ENCODE assay signal across 18 cellular contexts in the genomic region with DNA sequence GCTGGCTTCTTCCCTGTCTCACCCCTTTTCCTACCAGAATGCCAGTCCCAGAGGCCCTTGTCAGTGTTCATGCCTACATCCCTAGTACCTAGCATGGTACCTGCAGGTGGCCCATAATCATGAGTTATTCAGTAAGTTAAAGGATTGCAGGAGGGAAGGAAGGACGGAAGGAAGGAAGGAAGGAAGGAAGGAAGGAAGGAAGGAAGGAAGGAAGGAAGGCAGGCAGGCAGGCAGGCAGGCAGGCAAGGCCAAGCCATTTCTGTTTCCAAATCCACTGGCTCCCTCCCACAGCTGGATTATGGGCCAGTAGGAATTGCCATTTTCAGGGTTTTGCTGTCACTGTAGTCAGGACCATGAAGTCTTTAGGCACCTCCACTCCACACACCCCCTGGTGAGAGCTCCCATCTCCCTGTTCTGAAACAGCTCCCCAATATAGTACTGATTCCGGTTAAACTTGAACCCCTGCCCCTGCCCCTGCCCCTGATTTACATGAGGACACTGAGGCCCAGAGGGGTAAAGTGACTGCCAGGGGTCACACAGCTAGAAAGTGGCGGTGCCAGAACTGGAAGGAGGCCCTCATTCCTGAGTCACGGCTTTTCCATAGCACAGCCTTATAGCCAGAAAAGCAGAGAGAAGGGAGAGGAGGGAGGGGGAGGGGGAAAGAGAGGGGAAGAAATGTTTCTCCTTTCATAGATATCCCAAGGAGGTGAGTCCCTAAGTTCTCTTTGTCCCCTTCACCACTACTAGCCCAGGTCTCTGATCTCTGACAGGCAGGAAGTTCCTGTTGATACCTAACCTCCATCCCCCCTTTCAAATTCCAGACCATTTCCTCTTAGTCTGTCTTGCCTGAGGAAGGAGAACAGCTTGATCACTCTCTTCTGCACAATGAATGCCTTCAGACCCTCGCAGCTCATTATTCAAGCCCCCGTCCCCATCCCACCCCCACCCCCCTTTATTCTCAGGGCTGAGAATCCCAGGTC. TPM values are rescaled to one million over a fixed set of nuclear protein-coding genes. Genes with fewer than 3 reads are reported as not detected.
"Had no signal": no experiment of that assay in that cellular context is flagged by ENCODE, and none has a peak within 500 bp of the region (broad histone marks: within the 10 kb centered on the region; RNA-seq: fewer than 3 reads in every experiment).

No MANE protein-coding gene starts in this region.

- H3K27me3 ChIP-seq: adrenal gland had no signal

- H3K9me3 Mint-ChIP-seq: activated naive CD4-positive, alpha-beta T cell treated with anti-CD3 and anti-CD28 coated beads, Interleukin-2, amount 50 U/mL, for 72 hours; activated T-cell treated with anti-CD3 and anti-CD28 coated beads, Interleukin-2, amount 50 U/mL, for 72 hours had no signal

- H3K27ac Mint-ChIP-seq: activated naive CD4-positive, alpha-beta T cell treated with anti-CD3 and anti-CD28 coated beads, Interleukin-2, amount 50 U/mL, for 72 hours; activated T-cell treated with anti-CD3 and anti-CD28 coated beads, Interleukin-2, amount 50 U/mL, for 72 hours had no signal

- H3K9me3 ChIP-seq: adrenal gland, neutrophil, tibial nerve had no signal

- H3K36me3 ChIP-seq: adrenal gland, cardiac muscle cell, neutrophil, tibial nerve had no signal

- H3K27ac ChIP-seq: cardiac muscle cell, neutrophil, tibial nerve had no signal

- H3K4me3 ChIP-seq: adrenal gland, cardiac muscle cell, lung, tibial nerve had no signal

- H3K4me3 Mint-ChIP-seq: activated T-cell treated with anti-CD3 and anti-CD28 coated beads, Interleukin-2, amount 50 U/mL, for 72 hours had no signal

- H3K36me3 Mint-ChIP-seq: activated naive CD4-positive, alpha-beta T cell treated with anti-CD3 and anti-CD28 coated beads, Interleukin-2, amount 50 U/mL, for 72 hours had no signal

- DNase-seq: activated CD4-positive, alpha-beta T cell treated with anti-CD3 and anti-CD28 coated beads, Interleukin-2, amount 50 U/mL, for 4 hours; activated gamma-delta T cell; activated T-cell treated with anti-CD3 and anti-CD28 coated beads, Interleukin-2, amount 50 U/mL, for 72 hours; adrenal gland; erythroblast; foreskin melanocyte; stimulated activated CD4-positive, alpha-beta T cell treated with anti-CD3 and anti-CD28 coated beads, Interleukin-1b, Interleukin-23, amount 100 ng/mL, for 48 hours; stimulated activated naive CD4-positive, alpha-beta T cell treated with Interleukin-2 at 50 U/mL for 16 hours; T-helper 2 cell had no signal

RNA-seq across cellular contexts. Expression of gene RUFY4, which starts 54.1 kb away (rescaled TPM):
- total RNA-seq: activated CD8-positive, alpha-beta memory T cell treated with anti-CD3 and anti-CD28 coated beads for 36 hours; cardiac muscle cell; dermis microvascular lymphatic vessel endothelial cell; left lobe of liver; tibial nerve had no signal
- polyA plus RNA-seq: cardiac muscle cell, keratinocyte had no signal
